In the genomic region with DNA sequence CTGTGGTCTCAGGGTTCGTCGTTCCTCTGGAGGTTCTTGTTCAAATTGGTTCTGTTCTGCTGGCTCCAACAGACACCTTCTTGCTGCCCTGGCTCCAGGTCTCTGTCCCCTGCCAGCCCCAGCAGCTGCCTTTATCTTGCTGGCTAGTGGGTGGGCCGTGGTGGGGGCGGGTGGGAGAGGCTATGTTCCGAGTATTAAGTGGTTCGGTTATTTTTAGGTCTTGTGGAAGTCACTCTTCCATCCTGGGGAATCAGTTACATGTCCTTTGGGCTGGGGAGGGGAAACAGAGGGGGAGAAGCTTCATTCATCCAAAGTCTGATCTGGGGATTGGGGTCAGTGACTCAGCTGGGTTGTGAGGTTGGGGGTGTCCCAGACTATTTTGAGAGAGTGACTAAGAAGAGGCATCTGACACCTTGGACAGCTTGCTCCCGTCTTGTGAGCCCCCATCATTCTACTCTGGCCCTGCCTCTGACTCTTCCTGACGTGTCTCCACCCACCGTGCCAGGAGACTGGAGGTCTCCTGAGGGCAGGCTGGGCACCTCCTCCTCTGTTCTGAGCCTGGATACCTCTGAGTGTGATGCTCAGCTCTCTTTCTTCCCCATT, we compare ENCODE assay signal across 13 cellular contexts. TPM values are rescaled to one million over a fixed set of nuclear protein-coding genes. Genes with fewer than 3 reads are reported as not detected.
A peak's percentile ranks its signal among the peaks of the same experiment; 100 is the strongest.
DNase-seq lines count a peak whose midpoint lies in the region; ATAC-seq lines count a peak whose summit lies in the region.
"Had no signal": no experiment of that assay in that cellular context is flagged by ENCODE, and none has a peak within 500 bp of the region (broad histone marks: within the 10 kb centered on the region; RNA-seq: fewer than 3 reads in every experiment).

A gene with protein sequence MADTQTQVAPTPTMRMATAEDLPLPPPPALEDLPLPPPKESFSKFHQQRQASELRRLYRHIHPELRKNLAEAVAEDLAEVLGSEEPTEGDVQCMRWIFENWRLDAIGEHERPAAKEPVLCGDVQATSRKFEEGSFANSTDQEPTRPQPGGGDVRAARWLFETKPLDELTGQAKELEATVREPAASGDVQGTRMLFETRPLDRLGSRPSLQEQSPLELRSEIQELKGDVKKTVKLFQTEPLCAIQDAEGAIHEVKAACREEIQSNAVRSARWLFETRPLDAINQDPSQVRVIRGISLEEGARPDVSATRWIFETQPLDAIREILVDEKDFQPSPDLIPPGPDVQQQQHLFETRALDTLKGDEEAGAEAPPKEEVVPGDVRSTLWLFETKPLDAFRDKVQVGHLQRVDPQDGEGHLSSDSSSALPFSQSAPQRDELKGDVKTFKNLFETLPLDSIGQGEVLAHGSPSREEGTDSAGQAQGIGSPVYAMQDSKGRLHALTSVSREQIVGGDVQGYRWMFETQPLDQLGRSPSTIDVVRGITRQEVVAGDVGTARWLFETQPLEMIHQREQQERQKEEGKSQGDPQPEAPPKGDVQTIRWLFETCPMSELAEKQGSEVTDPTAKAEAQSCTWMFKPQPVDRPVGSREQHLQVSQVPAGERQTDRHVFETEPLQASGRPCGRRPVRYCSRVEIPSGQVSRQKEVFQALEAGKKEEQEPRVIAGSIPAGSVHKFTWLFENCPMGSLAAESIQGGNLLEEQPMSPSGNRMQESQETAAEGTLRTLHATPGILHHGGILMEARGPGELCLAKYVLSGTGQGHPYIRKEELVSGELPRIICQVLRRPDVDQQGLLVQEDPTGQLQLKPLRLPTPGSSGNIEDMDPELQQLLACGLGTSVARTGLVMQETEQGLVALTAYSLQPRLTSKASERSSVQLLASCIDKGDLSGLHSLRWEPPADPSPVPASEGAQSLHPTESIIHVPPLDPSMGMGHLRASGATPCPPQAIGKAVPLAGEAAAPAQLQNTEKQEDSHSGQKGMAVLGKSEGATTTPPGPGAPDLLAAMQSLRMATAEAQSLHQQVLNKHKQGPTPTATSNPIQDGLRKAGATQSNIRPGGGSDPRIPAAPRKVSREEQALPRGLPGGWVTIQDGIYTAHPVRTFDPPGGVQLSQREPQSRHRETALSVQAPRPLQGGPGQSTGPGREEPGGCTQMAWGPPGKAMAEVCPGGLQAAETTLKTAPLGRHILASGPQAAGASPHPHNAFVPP (N-terminal part only) (minus strand): TSS at position 106 of the 603 bp plus-strand sequence. CDS start 3,150 bp downstream, outside the sequence.

- H3K36me3 Mint-ChIP-seq in activated naive CD4-positive, alpha-beta T cell treated with anti-CD3 and anti-CD28 coated beads, Interleukin-2, amount 50 U/mL, for 72 hours, result no peaks in the 10 kb centered on the region
- H3K36me3 Mint-ChIP-seq in naive B cell, result no peaks in the 10 kb centered on the region

- DNase-seq in activated T-cell treated with anti-CD3 and anti-CD28 coated beads for 24 hours (ENCODE audit: low read depth) (peak; percentile 35), naive B cell (no peak), MV-4-11 (lab: John Stamatoyannopoulos, UW) (no peak), HuH-7.5 (ENCODE audit: low spot score) (no peak), OCI-M2 (lab: John Stamatoyannopoulos, UW; ENCODE audit: unreplicated experiment) (no peak)
- no peak for DNase-seq in activated T-cell treated with anti-CD3 and anti-CD28 coated beads, Interleukin-2, amount 50 U/mL, for 1 hour
- peak in 1 of 2 donors; percentile 67 for DNase-seq in activated naive CD4-positive, alpha-beta T cell treated with anti-CD3 and anti-CD28 coated beads, Interleukin-2, amount 50 U/mL, for 72 hours (ENCODE audit: low spot score in 2 of 2)
- DNase-seq in stimulated activated naive CD8-positive, alpha-beta T cell treated with anti-CD3 and anti-CD28 coated beads, Interleukin-15, Interleukin-2, amounts not matched to agents 100 U/mL and 50 U/mL, for 24 hours, result peak; percentile 64
- DNase-seq: effector CD8-positive, alpha-beta T cell; head of caudate nucleus; Peyer's patch had no signal

- no peaks in the 10 kb centered on the region for H3K9me3 Mint-ChIP-seq in activated naive CD4-positive, alpha-beta T cell treated with anti-CD3 and anti-CD28 coated beads, Interleukin-2, amount 50 U/mL, for 72 hours
- H3K9me3 Mint-ChIP-seq in naive B cell, result no peaks in the 10 kb centered on the region

- peak within 1 kb of the TSS in 1 of 8 donors; percentile 71 for H3K4me3 Mint-ChIP-seq in naive B cell

- H3K27ac Mint-ChIP-seq in activated naive CD4-positive, alpha-beta T cell treated with anti-CD3 and anti-CD28 coated beads, Interleukin-2, amount 50 U/mL, for 72 hours, result peak within 1 kb of the TSS; percentile 37 to 88
- peak within 1 kb of the TSS in 4 of 6 donors; percentile 68 to 93 (median 81) for H3K27ac Mint-ChIP-seq in naive B cell

- H3K27me3 Mint-ChIP-seq in naive B cell, result peaks cover 6 to 16% (median 8%) of the 10 kb centered on the region in 3 donors

- peak; percentile 76 to 97 for ATAC-seq in activated naive CD4-positive, alpha-beta T cell treated with anti-CD3 and anti-CD28 coated beads, Interleukin-2, amount 50 U/mL, for 72 hours
- ATAC-seq in naive B cell (ENCODE audit: low read depth in 2 of 2), result no peak
- peak; percentile 97 for ATAC-seq in stimulated activated naive CD8-positive, alpha-beta T cell treated with anti-CD3 and anti-CD28 coated beads, Interleukin-15, Interleukin-2, amounts not matched to agents 100 U/mL and 50 U/mL, for 24 hours

- H3K4me1 Mint-ChIP-seq in naive B cell, result peaks cover 12 to 23% (median 19%) of the 10 kb centered on the region in 3 donors

RNA-seq across cellular contexts. Expression of the gene that starts here (rescaled TPM):
- total RNA-seq in activated naive CD4-positive, alpha-beta T cell treated with anti-CD3 and anti-CD28 coated beads, Interleukin-2, amount 50 U/mL, for 72 hours, result 1 to 10 TPM in 1 of 2 donors, under 1 TPM in 1; 0.14 to 4.1 TPM
- polyA plus RNA-seq in naive B cell (ENCODE audit: low read depth in 6 of 6), result under 1 TPM in 1 of 6 donors, not detected in 5; 0.05 TPM
- total RNA-seq: lung microvascular endothelial cell, renal cortical epithelial cell had no signal

Comparison
In these comparisons a context has a peak if more than half of its experiments do, and no peak if none do; other contexts are left out.
1. DNase-seq: peak in activated T-cell treated with anti-CD3 and anti-CD28 coated beads for 24 hours (single experiment) and stimulated activated naive CD8-positive, alpha-beta T cell treated with anti-CD3 and anti-CD28 coated beads, Interleukin-15, Interleukin-2, amounts not matched to agents 100 U/mL and 50 U/mL, for 24 hours (single experiment); none in activated T-cell treated with anti-CD3 and anti-CD28 coated beads, Interleukin-2, amount 50 U/mL, for 1 hour (single experiment), naive B cell (single experiment), MV-4-11 (single experiment), HuH-7.5 (single experiment) and OCI-M2 (single experiment).
2. ATAC-seq: peak in activated naive CD4-positive, alpha-beta T cell treated with anti-CD3 and anti-CD28 coated beads, Interleukin-2, amount 50 U/mL, for 72 hours (2 of 2) and stimulated activated naive CD8-positive, alpha-beta T cell treated with anti-CD3 and anti-CD28 coated beads, Interleukin-15, Interleukin-2, amounts not matched to agents 100 U/mL and 50 U/mL, for 24 hours (single experiment); none in naive B cell (0 of 2).